In the genomic region with DNA sequence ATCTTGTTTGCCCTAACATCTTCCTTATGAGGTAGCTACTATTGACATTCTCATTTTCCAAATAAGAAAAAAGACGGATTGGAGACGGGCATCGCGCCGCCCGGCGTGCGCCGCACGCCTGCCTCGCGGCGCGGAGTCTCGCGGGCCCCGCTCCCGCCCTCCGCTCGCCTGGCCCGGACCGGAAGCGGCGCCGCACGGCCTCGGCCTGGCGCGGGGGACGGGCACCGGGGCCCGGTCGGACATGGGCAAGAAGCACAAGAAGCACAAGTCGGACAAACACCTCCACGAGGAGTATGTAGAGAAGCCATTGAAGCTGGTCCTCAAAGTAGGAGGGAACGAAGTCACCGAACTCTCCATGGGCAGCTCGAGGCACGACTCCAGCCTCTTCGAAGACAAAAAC, we compare ENCODE assay signal across 23 cellular contexts.
"Had no signal": no experiment of that assay in that cellular context is flagged by ENCODE, and none has a peak within 500 bp of the region (broad histone marks: within the 10 kb centered on the region; RNA-seq: fewer than 3 reads in every experiment).

No MANE protein-coding gene starts in this region.

- H3K4me3 ChIP-seq: colonic mucosa, dorsolateral prefrontal cortex, esophagus squamous epithelium, gastrocnemius medialis, heart right ventricle, left lung, lower lobe of right lung had no signal

- H3K27me3 ChIP-seq: colonic mucosa, esophagus squamous epithelium, gastrocnemius medialis, left lung had no signal

- H3K9me3 ChIP-seq: colonic mucosa, esophagus squamous epithelium, gastrocnemius medialis, heart right ventricle, left lung, lower lobe of right lung had no signal

- DNase-seq: cerebellar nuclear complex; colonic mucosa; dermis blood vessel endothelial cell; dorsolateral prefrontal cortex; effector CD4-positive, alpha-beta T cell; effector memory CD4-positive, alpha-beta T cell; esophagus squamous epithelium; foreskin fibroblast; foreskin melanocyte; gastrocnemius medialis; glutamatergic neuron; head of caudate nucleus; heart right ventricle; hippocampal formation; left cardiac atrium; left lung; left ventricle myocardium superior; lower lobe of right lung; mesenchymal stem cell; midbrain had no signal

- FAIRE-seq: endothelial cell of umbilical vein, islet of Langerhans, keratinocyte had no signal

- H3K36me3 ChIP-seq: colonic mucosa, esophagus squamous epithelium, gastrocnemius medialis, heart right ventricle, left lung, lower lobe of right lung had no signal

- H3K4me1 ChIP-seq: colonic mucosa, gastrocnemius medialis, heart right ventricle, left lung had no signal

- ATAC-seq: gastrocnemius medialis, heart right ventricle, left cardiac atrium, left lung, left ventricle myocardium superior, lower lobe of right lung had no signal

- H3K27ac ChIP-seq: colonic mucosa, dorsolateral prefrontal cortex, esophagus squamous epithelium, gastrocnemius medialis, heart right ventricle, left lung, lower lobe of right lung had no signal
